Comparison of ENCODE assay signal across 17 cellular contexts in genomic region chr3:11554236-11554610, GRCh38.
DNase-seq lines count a peak whose midpoint lies in the region; ATAC-seq and TF ChIP-seq lines count a peak whose summit lies in the region.
"Had no signal": no experiment of that assay in that cellular context is flagged by ENCODE, and none has a peak within 500 bp of the region (broad histone marks: within the 10 kb centered on the region; RNA-seq: fewer than 3 reads in every experiment).

No MANE protein-coding gene starts in this region.

- DNase-seq in Panc1 (ENCODE audit: low read depth, low spot score) (no peak), osteocyte (ENCODE audit: extremely low spot score, unreplicated experiment) (no peak), thyroid gland (no peak), NCI-H2081 treated with DMSO at 0.1 percent for 48 hours (lab: John Stamatoyannopoulos, UW) (no peak), KBM-7 (no peak), T-helper 1 cell (no peak)
- DNase-seq: activated CD8-positive, alpha-beta memory T cell treated with anti-CD3 and anti-CD28 coated beads for 24 hours; DMS153; effector CD4-positive, alpha-beta T cell; HFFc6; KG1; NCI-H774; retina; RPMI8226 had no signal

- no peak overlapping the region for H3K4me3 ChIP-seq in Panc1 (ENCODE audit: low read depth in 2 of 2, low read length in 2 of 2)
- H3K4me3 ChIP-seq in thyroid gland (replicated peaks in 1 of 3): no peak overlapping the region

- no peaks in the 10 kb centered on the region for H3K9me3 Mint-ChIP-seq in dendritic cell treated with granulocyte-macrophage colony-stimulating factor and Interleukin-4, amounts not matched to agents 40 ng/mL and 50 ng/mL, for 4 days
- H3K9me3 Mint-ChIP-seq in osteocyte (ENCODE audit: unreplicated experiment): no peaks in the 10 kb centered on the region
- H3K9me3 Mint-ChIP-seq: HFFc6, WTC11 had no signal

- ATAC-seq in Panc1: peak; percentile 34
- ATAC-seq: WTC11 had no signal

- WGBS in thyroid gland, 2 donors: 93 to 98% methylated on average over 3 of the region's 3 CpGs

- H3K27ac ChIP-seq in Panc1 (ENCODE audit: low read length) (peak overlapping the region; percentile 96), thyroid gland (peak overlapping the region; percentile 12 to 61 (median 59))

- H3K9me3 ChIP-seq in Panc1 (ENCODE audit: control insufficient read depth, insufficient read depth, low read depth, low read length): no peaks in the 10 kb centered on the region
- H3K9me3 ChIP-seq in thyroid gland: no peaks in the 10 kb centered on the region

- BruUV-seq in Panc1 (replicated peaks; lab: Mats Ljungman, UMichigan): no TSS peak

- no peak overlapping the region for H3K4me3 Mint-ChIP-seq in dendritic cell treated with granulocyte-macrophage colony-stimulating factor and Interleukin-4, amounts not matched to agents 40 ng/mL and 50 ng/mL, for 4 days
- H3K4me3 Mint-ChIP-seq in osteocyte (ENCODE audit: unreplicated experiment): no peak overlapping the region
- H3K4me3 Mint-ChIP-seq: B cell, HFFc6, WTC11 had no signal

- no peaks in the 10 kb centered on the region for H3K27me3 ChIP-seq in Panc1 (ENCODE audit: control insufficient read depth, insufficient read depth, low read length)
- H3K27me3 ChIP-seq in thyroid gland: no peaks in the 10 kb centered on the region

- H3K27ac Mint-ChIP-seq in dendritic cell treated with granulocyte-macrophage colony-stimulating factor and Interleukin-4, amounts not matched to agents 40 ng/mL and 50 ng/mL, for 4 days: peak overlapping the region; percentile 48
- peak overlapping the region; percentile 65 for H3K27ac Mint-ChIP-seq in osteocyte (ENCODE audit: unreplicated experiment)
- H3K27ac Mint-ChIP-seq: B cell, WTC11 had no signal

- in situ Hi-C loops in Panc1 (cut with HindIII; ENCODE audit: low pct_unique_long_range_greater_than_20kb, low sequenced_read_pairs): no loop called here
- in situ Hi-C loops in KBM-7 (cut with MboI; ENCODE audit: low pct_unique_long_range_greater_than_20kb, low sequenced_read_pairs): no loop called here

- intact Hi-C loops in Panc1 (cut with micrococcal nuclease; ENCODE audit: unreplicated experiment): loop anchor here (10.0 kb wide), 1 partner anchor 51 kb away; no protein-coding TSS in a partner anchor
- intact Hi-C loops in dendritic cell treated with granulocyte-macrophage colony-stimulating factor and Interleukin-4, amounts not matched to agents 40 ng/mL and 50 ng/mL, for 4 days (cut with micrococcal nuclease): no loop called here
- intact Hi-C loops in thyroid gland (cut with DNase I): no loop called here

- H3K36me3 ChIP-seq in Panc1 (ENCODE audit: control insufficient read depth, insufficient read depth, low read length) (peaks cover 2% of the 10 kb centered on the region), thyroid gland (peaks cover 8 to 13% of the 10 kb centered on the region in 2 donors)

- CTCF ChIA-PET in Panc1 (lab: Charles Lee): no interaction called here

- H3K4me1 ChIP-seq in Panc1 (ENCODE audit: control insufficient read depth, insufficient read depth, low read length) (peaks cover 93% of the 10 kb centered on the region), thyroid gland (peaks cover 36 to 68% of the 10 kb centered on the region in 2 donors)

- H3K36me3 Mint-ChIP-seq in dendritic cell treated with granulocyte-macrophage colony-stimulating factor and Interleukin-4, amounts not matched to agents 40 ng/mL and 50 ng/mL, for 4 days (ENCODE audit: low read depth): peaks cover 71% of the 10 kb centered on the region
- peaks cover 50% of the 10 kb centered on the region for H3K36me3 Mint-ChIP-seq in osteocyte (ENCODE audit: unreplicated experiment)

- no peaks in the 10 kb centered on the region for H3K27me3 Mint-ChIP-seq in dendritic cell treated with granulocyte-macrophage colony-stimulating factor and Interleukin-4, amounts not matched to agents 40 ng/mL and 50 ng/mL, for 4 days
- H3K27me3 Mint-ChIP-seq in osteocyte (ENCODE audit: unreplicated experiment): no peaks in the 10 kb centered on the region
- H3K27me3 Mint-ChIP-seq: B cell had no signal

- TF ChIP-seq POLR2A in thyroid gland (IDR thresholded peaks at IDR 0.05): no peak

- TF ChIP-seq CTCF in Panc1 (IDR thresholded peaks at IDR 0.05) (no peak), osteocyte (IDR thresholded peaks at IDR 0.05) (no peak), thyroid gland (IDR thresholded peaks at IDR 0.05) (no peak)

- POLR2A ChIA-PET in Panc1 (lab: Charles Lee): interaction anchor here (1.1 kb wide), 1 partner anchor 9 kb away, joined by 3 read pairs; no protein-coding TSS in a partner anchor

- H3K4me1 Mint-ChIP-seq in dendritic cell treated with granulocyte-macrophage colony-stimulating factor and Interleukin-4, amounts not matched to agents 40 ng/mL and 50 ng/mL, for 4 days (ENCODE audit: low read depth): peaks cover 18% of the 10 kb centered on the region
- peaks cover 85% of the 10 kb centered on the region for H3K4me1 Mint-ChIP-seq in osteocyte (ENCODE audit: unreplicated experiment)
- H3K4me1 Mint-ChIP-seq: WTC11 had no signal
